ENCODE assay signal across 22 cellular contexts in the genomic region with DNA sequence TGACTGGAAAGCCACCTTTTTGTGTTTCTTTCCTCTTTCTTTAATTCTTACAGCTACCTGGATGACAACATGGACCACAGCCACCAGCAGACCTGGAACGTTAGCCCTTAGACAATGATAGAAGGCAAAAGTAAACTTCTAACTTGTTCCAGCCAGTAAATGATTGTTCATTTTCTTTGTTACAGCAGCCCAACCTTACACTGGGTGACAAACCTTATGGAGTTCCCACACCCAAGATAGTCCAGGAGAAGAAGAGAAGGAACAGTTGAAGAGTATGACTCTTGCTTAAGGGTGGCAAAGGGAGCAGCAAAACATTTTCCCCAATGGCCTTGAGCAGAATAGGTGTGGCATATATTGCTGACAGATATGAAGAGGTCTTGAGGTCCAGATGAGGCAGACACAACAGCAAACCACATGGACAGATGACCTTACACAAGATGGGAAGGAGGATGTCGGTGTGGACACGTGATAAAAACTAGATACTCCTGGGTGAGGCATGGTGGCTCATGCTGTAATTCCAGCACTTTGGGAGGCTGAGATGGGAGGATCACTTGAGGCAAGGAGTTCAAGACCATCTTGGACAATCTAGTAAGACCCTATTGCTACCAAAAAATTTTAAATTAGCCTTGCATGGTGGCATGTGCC. TPM values are rescaled to one million over a fixed set of nuclear protein-coding genes. Genes with fewer than 3 reads are reported as not detected.
DNase-seq lines count a peak whose midpoint lies in the region; ATAC-seq, FAIRE-seq and TF ChIP-seq lines count a peak whose summit lies in the region.
"Had no signal": no experiment of that assay in that cellular context is flagged by ENCODE, and none has a peak within 500 bp of the region (broad histone marks: within the 10 kb centered on the region; RNA-seq: fewer than 3 reads in every experiment).

No MANE protein-coding gene starts in this region.

- H3K9ac ChIP-seq in HepG2 (ENCODE audit: insufficient read depth, low read depth, low read length) = no peak overlapping the region
- H3K9ac ChIP-seq in GM12878 (ENCODE audit: control insufficient read depth, insufficient read depth, low read length) = no peak overlapping the region
- no peak overlapping the region for H3K9ac ChIP-seq in neural progenitor cell

- H3K36me3 ChIP-seq in HepG2 (replicated peaks in 1 of 2; ENCODE audit: control insufficient read depth in 1 of 2, insufficient read depth in 2 of 2, low read length in 2 of 2) (no peaks in the 10 kb centered on the region), right lobe of liver (no peaks in the 10 kb centered on the region), GM12878 (ENCODE audit: control insufficient read depth in 2 of 2, insufficient read depth in 2 of 2, low read length in 1 of 2) (no peaks in the 10 kb centered on the region), neural progenitor cell (no peaks in the 10 kb centered on the region)
- H3K36me3 ChIP-seq: MG63 had no signal

- TF ChIP-seq RAD21 in HepG2 (CRISPR knock-in tag; IDR thresholded peaks at IDR 0.05) (no peak), GM12878 (IDR thresholded peaks at IDR 0.05; ENCODE audit: insufficient read depth, low read depth, low read length) (no peak)

- H3K27me3 Mint-ChIP-seq in neural progenitor cell (ENCODE audit: insufficient read depth, low read depth) = no peaks in the 10 kb centered on the region

- H3K36me3 Mint-ChIP-seq in neural progenitor cell = no peaks in the 10 kb centered on the region

- no peak overlapping the region for H3K4me3 Mint-ChIP-seq in neural progenitor cell
- H3K4me3 Mint-ChIP-seq: CD8-positive, alpha-beta memory T cell had no signal

- intact Hi-C loops in HepG2 (cut with micrococcal nuclease; ENCODE audit: unreplicated experiment) = no loop called here
- intact Hi-C loops in right lobe of liver (cut with DNase I) = no loop called here
- intact Hi-C loops in GM12878 (cut with micrococcal nuclease; ENCODE audit: unreplicated experiment) = no loop called here
- intact Hi-C loops in lower leg skin (cut with DNase I; ENCODE audit: low total_unique reads) = no loop called here

- CTCF ChIA-PET in HepG2 (lab: Yijun Ruan, JAX; ENCODE audit: low intra/inter-chr PET ratio, low total read pairs) = no interaction called here
- CTCF ChIA-PET in GM12878 (lab: Yijun Ruan, JAX) = interaction anchor here (0.6 to 1.5 kb wide), 4 partner anchors 7 to 45 kb away, joined by 3 to 5 read pairs (median 3); a partner anchor contains a TSS

- POLR2A ChIA-PET in HepG2 (lab: Yijun Ruan, JAX) (interaction anchor here (1.6 kb wide), 1 partner anchor 12 kb away, joined by 4 read pairs; a partner anchor contains a TSS), GM12878 (lab: Charles Lee) (interaction anchor here (0.7 kb wide), 1 partner anchor 8 kb away, joined by 3 read pairs; no protein-coding TSS in a partner anchor)

- DNase-seq in HepG2 (ENCODE audit: low spot score) (no peak), right lobe of liver (no peak), GM12878 (ENCODE audit: low read depth, low spot score) (no peak), neural progenitor cell (ENCODE audit: low spot score) (no peak), lower leg skin (ENCODE audit: low spot score in 2 of 2) (no peak), COLO668 (lab: John Stamatoyannopoulos, UW; ENCODE audit: unreplicated experiment) (no peak)
- no peak for DNase-seq in activated naive CD4-positive, alpha-beta T cell treated with Interleukin-2 at 50 U/mL for 16 hours
- DNase-seq: 8988T; AML-193; CD8-positive, alpha-beta memory T cell; DMS79; GOT3; Kasumi-1; MG63; NCI-H1694 treated with DMSO at 0.1 percent for 48 hours; NCI-H2081 treated with DMSO at 0.1 percent for 48 hours; NCI-H2171 treated with DMSO at 0.1 percent for 48 hours; NCI-H526; SHP77 had no signal

- TF ChIP-seq EP300 in HepG2 (IDR thresholded peaks at IDR 0.05; ENCODE audit: low read depth in 2 of 2, low read length in 2 of 2) = no peak
- TF ChIP-seq EP300 in HepG2 (CRISPR knock-in tag; IDR thresholded peaks at IDR 0.05; ENCODE audit: borderline replicate concordance) = no peak
- TF ChIP-seq EP300 in GM12878 (IDR thresholded peaks at IDR 0.05; ENCODE audit: borderline replicate concordance in 1 of 2, control insufficient read depth in 1 of 2, low read depth in 2 of 2, low read length in 2 of 2) = no peak

- H3K27ac ChIP-seq in HepG2 (ENCODE audit: extremely low read length, insufficient read depth, low read length) (no peak overlapping the region), right lobe of liver (no peak overlapping the region), GM12878 (ENCODE audit: control insufficient read depth, insufficient read depth) (no peak overlapping the region), neural progenitor cell (no peak overlapping the region)
- H3K27ac ChIP-seq: C4-2B had no signal

- H4K20me1 ChIP-seq in HepG2 (ENCODE audit: insufficient read depth, low read length) (no peaks in the 10 kb centered on the region), GM12878 (ENCODE audit: control insufficient read depth, insufficient read depth) (no peaks in the 10 kb centered on the region), neural progenitor cell (ENCODE audit: low read depth) (no peaks in the 10 kb centered on the region)

- peaks cover 14% of the 10 kb centered on the region for H3K9me3 Mint-ChIP-seq in neural progenitor cell

- TF ChIP-seq POLR2A in HepG2 (IDR thresholded peaks at IDR 0.05; ENCODE audit: insufficient read depth in 1 of 2, low read depth in 2 of 2, low read length in 2 of 2) (no peak), right lobe of liver (IDR thresholded peaks at IDR 0.05) (no peak), GM12878 (IDR thresholded peaks at IDR 0.05; ENCODE audit: low read depth, low read length) (no peak), lower leg skin (IDR thresholded peaks at IDR 0.05) (no peak)

- RAD21 ChIA-PET in GM12878 (lab: Charles Lee; ENCODE audit: unreplicated experiment) = no interaction called here

- H3K79me2 ChIP-seq in HepG2 (ENCODE audit: insufficient read depth, low read length) (no peaks in the 10 kb centered on the region), GM12878 (ENCODE audit: control insufficient read depth, insufficient read depth, low read length) (no peaks in the 10 kb centered on the region), neural progenitor cell (ENCODE audit: low read depth) (no peaks in the 10 kb centered on the region)

- no peak for ATAC-seq in HepG2
- no peak for ATAC-seq in right lobe of liver
- ATAC-seq in GM12878 = no peak
- ATAC-seq in GM19467 (IDR thresholded peaks at IDR 0.05; ENCODE audit: unreplicated experiment) = no peak
- ATAC-seq: HCT116 had no signal

- no TSS peak for BruUV-seq in HepG2 (replicated peaks; lab: Mats Ljungman, UMichigan)
- BruUV-seq in GM12878 (replicated peaks; lab: Mats Ljungman, UMichigan) = no TSS peak

- peaks cover 7% of the 10 kb centered on the region for H3K4me1 Mint-ChIP-seq in neural progenitor cell
- H3K4me1 Mint-ChIP-seq: CD8-positive, alpha-beta memory T cell had no signal

- WGBS in HepG2 (ENCODE audit: low lambda C conversion rate) = 1% methylated on average over 3 of the region's 3 CpGs
- 80% methylated on average over 3 of the region's 3 CpGs for WGBS in right lobe of liver (ENCODE audit: insufficient coverage, low coverage, low lambda C conversion rate, missing lambda C conversion rate)
- 44% methylated on average over 3 of the region's 3 CpGs for WGBS in GM12878 (ENCODE audit: insufficient coverage, insufficient replicate concordance, low lambda C conversion rate, missing lambda C conversion rate)
- 89% methylated on average over 3 of the region's 3 CpGs for WGBS in lower leg skin, 2 donors

- TF ChIP-seq CTCF in HepG2 (CRISPR knock-in tag; IDR thresholded peaks at IDR 0.05) (no peak), right lobe of liver (IDR thresholded peaks at IDR 0.05) (no peak), GM12878 (IDR thresholded peaks at IDR 0.05 in 2 of 3, conservative IDR thresholded peaks at IDR 0.05 in 1 of 3; ENCODE audit: control insufficient read depth in 2 of 3, extremely low read depth in 1 of 3, insufficient read depth in 1 of 3, low read depth in 3 of 3, low read length in 3 of 3) (no peak), neural progenitor cell (IDR thresholded peaks at IDR 0.05) (no peak), lower leg skin (IDR thresholded peaks at IDR 0.05) (no peak)

- H3K9me3 ChIP-seq in HepG2 (ENCODE audit: low read length) (peaks cover 12% of the 10 kb centered on the region), right lobe of liver (no peaks in the 10 kb centered on the region), GM12878 (replicated peaks; ENCODE audit: control insufficient read depth, insufficient read depth, low read length) (peaks cover 6% of the 10 kb centered on the region; the same call in 2 of the 3 replicates), neural progenitor cell (ENCODE audit: low read depth) (no peaks in the 10 kb centered on the region)

- H3K4me1 ChIP-seq in HepG2 (ENCODE audit: insufficient read depth, low read length) = peaks cover 30% of the 10 kb centered on the region
- peaks cover 0 to 6% (median 0%) of the 10 kb centered on the region in 4 donors for H3K4me1 ChIP-seq in right lobe of liver
- H3K4me1 ChIP-seq in GM12878 (ENCODE audit: control insufficient read depth, insufficient read depth, low read length) = no peaks in the 10 kb centered on the region
- no peaks in the 10 kb centered on the region for H3K4me1 ChIP-seq in neural progenitor cell

- FAIRE-seq in HepG2 (lab: Jason Lieb, UNC) (no peak), GM12878 (lab: Jason Lieb, UNC) (peak; percentile 41)

- H3K27me3 ChIP-seq in HepG2 (ENCODE audit: control insufficient read depth in 1 of 2, insufficient read depth in 2 of 2, low read length in 2 of 2) (no peaks in the 10 kb centered on the region), right lobe of liver (no peaks in the 10 kb centered on the region), GM12878 (replicated peaks in 1 of 2; ENCODE audit: control insufficient read depth in 2 of 2, insufficient read depth in 2 of 2, low read length in 1 of 2) (no peaks in the 10 kb centered on the region; a peak in 1 of 4 replicates), neural progenitor cell (no peaks in the 10 kb centered on the region)
- H3K27me3 ChIP-seq: MG63 had no signal

- SMC1A ChIA-PET in GM12878 (lab: Charles Lee; ENCODE audit: uncharacterized antibody, unreplicated experiment) = interaction anchor here (0.7 kb wide), 1 partner anchor 12 kb away, joined by 3 read pairs; a partner anchor contains a TSS

- H3K4me2 ChIP-seq in HepG2 (ENCODE audit: low read depth, low read length) = no peak overlapping the region
- H3K4me2 ChIP-seq in GM12878 (ENCODE audit: control insufficient read depth, insufficient read depth) = no peak overlapping the region
- no peak overlapping the region for H3K4me2 ChIP-seq in neural progenitor cell

- H3F3A ChIP-seq in neural progenitor cell (ENCODE audit: low read depth) = no peaks in the 10 kb centered on the region

- no peak overlapping the region for H3K27ac Mint-ChIP-seq in neural progenitor cell

- H3K4me3 ChIP-seq in HepG2 (replicated peaks in 1 of 3; ENCODE audit: insufficient read depth in 1 of 3, low read depth in 2 of 3, low read length in 3 of 3) = no peak overlapping the region
- H3K4me3 ChIP-seq in right lobe of liver = no peak overlapping the region
- no peak overlapping the region for H3K4me3 ChIP-seq in GM12878
- no peak overlapping the region for H3K4me3 ChIP-seq in neural progenitor cell
- H3K4me3 ChIP-seq in lower leg skin (ENCODE audit: low read depth, poor library complexity, severe bottlenecking) = no peak overlapping the region
- H3K4me3 ChIP-seq: MG63 had no signal

- H2AFZ ChIP-seq in HepG2 (ENCODE audit: low read length) (no peak overlapping the region), GM12878 (ENCODE audit: control insufficient read depth, low read depth, low read length) (no peak overlapping the region), neural progenitor cell (replicated peaks) (peak overlapping the region; percentile 35)

- in situ Hi-C loops in HepG2 (cut with HindIII; ENCODE audit: extremely low pct_ligation_motif_present, low pct_unique_long_range_greater_than_20kb) (no loop called here), GM12878 (cut with MboI) (no loop called here)

RNA-seq across cellular contexts. Expression of a gene that starts 11.8 kb away (rescaled TPM):
- total RNA-seq in HepG2 (2016; rRNA removed; fragmentation: Illumina TruSeq; extraction: Trizol) (15.7 and 18.8 TPM in 2 replicates), right lobe of liver (1 to 10 TPM; 3.5 to 7.4 (median 4.9) TPM), GM12878 (2014; rRNA removed) (7.7 and 10.0 TPM in 2 replicates), GM12878 (2014; rRNA removed; fragmentation: Illumina TruSeq; extraction: Trizol) (6.7 and 9.0 TPM in 2 replicates), GM12878 (2021) (7.6 and 9.4 TPM in 2 replicates), neural progenitor cell (ENCODE audit: low replicate concordance) (13.6 and 28.2 TPM in 2 replicates), lower leg skin (10 to 100 TPM in 3 of 4 donors, 1 to 10 TPM in 1; 9.0 to 17.0 (median 14.2) TPM)
- total RNA-seq in HepG2 (2016; cell fraction: cytosol; rRNA removed; fragmentation: Illumina TruSeq; extraction: Trizol; ENCODE audit: low read depth) = 4.5 and 5.0 TPM in 2 replicates
- 15.9 and 19.6 TPM in 2 replicates for total RNA-seq in HepG2 (2016; cell fraction: insoluble cytoplasmic fraction; rRNA removed; fragmentation: Illumina TruSeq; extraction: Trizol)
- total RNA-seq in HepG2 (2016; cell fraction: membrane; rRNA removed; fragmentation: Illumina TruSeq; extraction: Trizol) = 11.5 and 13.7 TPM in 2 replicates
- 9.9 and 11.7 TPM in 2 replicates for total RNA-seq in HepG2 (2016; cell fraction: nucleus; rRNA removed; fragmentation: Illumina TruSeq; extraction: Trizol)
- polyA plus RNA-seq in HepG2 (2011; rRNA removed) (4.2 and 4.6 TPM in 2 replicates), GM12878 (2011; rRNA removed) (6.0 and 7.9 TPM in 2 replicates), GM12878 (2014; fragmentation: Illumina TruSeq; extraction: Trizol) (7.1 and 8.0 TPM in 2 replicates), GM12878 (2014; fragmentation: Nextera tagmentation; extraction: Ambion mirVana) (10 to 100 TPM in 1 of 2 experiments, 1 to 10 TPM in 1; 7.6 to 13.4 TPM), GM12878 (2014; rRNA removed) (4.7 and 5.4 TPM in 2 replicates), GM12878 (2016; fragmentation: Nextera tagmentation; extraction: Ambion mirVana) (10 to 100 TPM in 1 of 2 experiments, 1 to 10 TPM in 1; 6.8 to 11.1 TPM)
- polyA plus RNA-seq in HepG2 (2011; cell fraction: cytosol; rRNA removed) = 2.1 and 3.9 TPM in 2 replicates
- polyA plus RNA-seq in HepG2 (2011; cell fraction: nucleus; rRNA removed) = 4.1 and 5.8 TPM in 2 replicates
- 4.9 and 5.9 TPM in 2 replicates for polyA plus RNA-seq in HepG2 (2012)
- 1.9 and 2.3 TPM in 2 replicates for polyA plus RNA-seq in HepG2 (2016; cell fraction: cytosol; fragmentation: Illumina TruSeq; extraction: Trizol; ENCODE audit: low read depth)
- polyA plus RNA-seq in HepG2 (2016; cell fraction: insoluble cytoplasmic fraction; fragmentation: Illumina TruSeq; extraction: Trizol; ENCODE audit: low read depth) = 11.7 and 12.5 TPM in 2 replicates
- polyA plus RNA-seq in HepG2 (2016; cell fraction: membrane; fragmentation: Illumina TruSeq; extraction: Trizol; ENCODE audit: low read depth) = 2.9 and 4.4 TPM in 2 replicates
- polyA plus RNA-seq in HepG2 (2016; cell fraction: nucleus; fragmentation: Illumina TruSeq; extraction: Trizol; ENCODE audit: insufficient read depth, low read depth) = 14.7 and 19.0 TPM in 2 replicates
- 4.4 and 5.1 TPM in 2 replicates for polyA minus RNA-seq in HepG2 (2011; rRNA and poly(A)+ RNA removed; ENCODE audit: low replicate concordance)
- polyA minus RNA-seq in HepG2 (2011; cell fraction: cytosol; rRNA and poly(A)+ RNA removed) = 5.9 and 8.0 TPM in 2 replicates
- 10.9 and 18.0 TPM in 2 replicates for polyA minus RNA-seq in HepG2 (2011; cell fraction: nucleus; rRNA and poly(A)+ RNA removed)
- 4.8 and 6.7 TPM in 2 replicates for total RNA-seq in GM12878 (2013; cell fraction: nucleolus; rRNA removed)
- polyA plus RNA-seq in GM12878 (2011; ENCODE audit: low read depth) = 1.8 TPM
- 3.0 and 3.5 TPM in 2 replicates for polyA plus RNA-seq in GM12878 (2011; cell fraction: cytosol; rRNA removed)
- 3.5 and 4.0 TPM in 2 replicates for polyA plus RNA-seq in GM12878 (2011; cell fraction: nucleus; rRNA removed)
- 2.2 and 3.6 TPM in 2 replicates for polyA plus RNA-seq in GM12878 (2012)
- polyA minus RNA-seq in GM12878 (2011; rRNA and poly(A)+ RNA removed) = 4.8 and 8.4 TPM in 2 replicates
- 2.9 and 8.1 TPM in 2 replicates for polyA minus RNA-seq in GM12878 (2011; cell fraction: cytosol; rRNA and poly(A)+ RNA removed)
- polyA minus RNA-seq in GM12878 (2011; cell fraction: nucleus; rRNA and poly(A)+ RNA removed) = 3.0 and 4.0 TPM in 2 replicates

RNA-seq across cellular contexts. Expression of a gene that starts 42.0 kb away (rescaled TPM):
- total RNA-seq in HepG2 (2016; rRNA removed; fragmentation: Illumina TruSeq; extraction: Trizol) (6.1 and 13.2 TPM in 2 replicates), right lobe of liver (10 to 100 TPM in 5 of 6 experiments, 1 to 10 TPM in 1; 9.5 to 45.7 (median 33.2) TPM), GM12878 (2014; rRNA removed) (79.4 and 89.5 TPM in 2 replicates), GM12878 (2014; rRNA removed; fragmentation: Illumina TruSeq; extraction: Trizol) (30.1 and 35.1 TPM in 2 replicates), GM12878 (2021) (70.3 and 81.4 TPM in 2 replicates), neural progenitor cell (ENCODE audit: low replicate concordance) (2.4 and 7.2 TPM in 2 replicates), lower leg skin (10 to 100 TPM; 11.8 to 21.4 (median 17.2) TPM)
- total RNA-seq in HepG2 (2016; cell fraction: cytosol; rRNA removed; fragmentation: Illumina TruSeq; extraction: Trizol; ENCODE audit: low read depth) = 2.7 and 3.0 TPM in 2 replicates
- total RNA-seq in HepG2 (2016; cell fraction: insoluble cytoplasmic fraction; rRNA removed; fragmentation: Illumina TruSeq; extraction: Trizol) = 7.4 and 12.7 TPM in 2 replicates
- total RNA-seq in HepG2 (2016; cell fraction: membrane; rRNA removed; fragmentation: Illumina TruSeq; extraction: Trizol) = 3.2 and 3.3 TPM in 2 replicates
- 8.4 and 10.6 TPM in 2 replicates for total RNA-seq in HepG2 (2016; cell fraction: nucleus; rRNA removed; fragmentation: Illumina TruSeq; extraction: Trizol)
- polyA plus RNA-seq in HepG2 (2011; rRNA removed) (12.9 and 21.8 TPM in 2 replicates), GM12878 (2011; rRNA removed) (81.1 and 113 TPM in 2 replicates), GM12878 (2014; fragmentation: Illumina TruSeq; extraction: Trizol) (36.6 and 41.3 TPM in 2 replicates), GM12878 (2014; fragmentation: Nextera tagmentation; extraction: Ambion mirVana) (10 to 100 TPM in 1 of 2 experiments, 1 to 10 TPM in 1; 5.6 to 21.0 TPM), GM12878 (2014; rRNA removed) (63.9 and 67.7 TPM in 2 replicates), GM12878 (2016; fragmentation: Nextera tagmentation; extraction: Ambion mirVana) (100 to 1,000 TPM in 1 of 2 experiments, 10 to 100 TPM in 1; 97.0 to 123 TPM)
- polyA plus RNA-seq in HepG2 (2011; cell fraction: cytosol; rRNA removed) = 18.2 and 23.3 TPM in 2 replicates
- polyA plus RNA-seq in HepG2 (2011; cell fraction: nucleus; rRNA removed) = 6.3 and 11.3 TPM in 2 replicates
- polyA plus RNA-seq in HepG2 (2012) = 10.8 and 16.9 TPM in 2 replicates
- 2.0 and 3.3 TPM in 2 replicates for polyA plus RNA-seq in HepG2 (2016; cell fraction: cytosol; fragmentation: Illumina TruSeq; extraction: Trizol; ENCODE audit: low read depth)
- polyA plus RNA-seq in HepG2 (2016; cell fraction: insoluble cytoplasmic fraction; fragmentation: Illumina TruSeq; extraction: Trizol; ENCODE audit: low read depth) = 5.6 and 6.9 TPM in 2 replicates
- polyA plus RNA-seq in HepG2 (2016; cell fraction: membrane; fragmentation: Illumina TruSeq; extraction: Trizol; ENCODE audit: low read depth) = 3.2 and 3.9 TPM in 2 replicates
- polyA plus RNA-seq in HepG2 (2016; cell fraction: nucleus; fragmentation: Illumina TruSeq; extraction: Trizol; ENCODE audit: insufficient read depth, low read depth) = 12.0 and 16.6 TPM in 2 replicates
- 7.1 and 42.2 TPM in 2 replicates for polyA minus RNA-seq in HepG2 (2011; rRNA and poly(A)+ RNA removed; ENCODE audit: low replicate concordance)
- polyA minus RNA-seq in HepG2 (2011; cell fraction: cytosol; rRNA and poly(A)+ RNA removed) = 4.4 and 7.3 TPM in 2 replicates
- polyA minus RNA-seq in HepG2 (2011; cell fraction: nucleus; rRNA and poly(A)+ RNA removed) = 1.3 and 1.4 TPM in 2 replicates
- total RNA-seq in GM12878 (2013; cell fraction: nucleolus; rRNA removed) = 20.9 and 21.2 TPM in 2 replicates
- polyA plus RNA-seq in GM12878 (2011; ENCODE audit: low read depth) = 41.1 TPM
- 134 and 138 TPM in 2 replicates for polyA plus RNA-seq in GM12878 (2011; cell fraction: cytosol; rRNA removed)
- polyA plus RNA-seq in GM12878 (2011; cell fraction: nucleus; rRNA removed) = 40.8 and 41.8 TPM in 2 replicates
- polyA plus RNA-seq in GM12878 (2012) = 76.1 and 123 TPM in 2 replicates
- polyA minus RNA-seq in GM12878 (2011; rRNA and poly(A)+ RNA removed) = 19.2 and 36.0 TPM in 2 replicates
- 26.6 and 31.1 TPM in 2 replicates for polyA minus RNA-seq in GM12878 (2011; cell fraction: cytosol; rRNA and poly(A)+ RNA removed)
- 6.8 and 7.5 TPM in 2 replicates for polyA minus RNA-seq in GM12878 (2011; cell fraction: nucleus; rRNA and poly(A)+ RNA removed)

RNA-seq across cellular contexts. Expression of a gene that starts 59.0 kb away (rescaled TPM):
- total RNA-seq in HepG2 (2016; rRNA removed; fragmentation: Illumina TruSeq; extraction: Trizol) = 16.3 and 19.7 TPM in 2 replicates
- 3.5 and 6.0 TPM in 2 replicates for total RNA-seq in HepG2 (2016; cell fraction: cytosol; rRNA removed; fragmentation: Illumina TruSeq; extraction: Trizol; ENCODE audit: low read depth)
- 15.4 and 19.3 TPM in 2 replicates for total RNA-seq in HepG2 (2016; cell fraction: insoluble cytoplasmic fraction; rRNA removed; fragmentation: Illumina TruSeq; extraction: Trizol)
- 9.4 and 9.7 TPM in 2 replicates for total RNA-seq in HepG2 (2016; cell fraction: membrane; rRNA removed; fragmentation: Illumina TruSeq; extraction: Trizol)
- total RNA-seq in HepG2 (2016; cell fraction: nucleus; rRNA removed; fragmentation: Illumina TruSeq; extraction: Trizol) = 10.7 and 14.4 TPM in 2 replicates
- 6.3 and 9.0 TPM in 2 replicates for polyA plus RNA-seq in HepG2 (2011; rRNA removed)
- 3.5 and 5.7 TPM in 2 replicates for polyA plus RNA-seq in HepG2 (2011; cell fraction: cytosol; rRNA removed)
- polyA plus RNA-seq in HepG2 (2011; cell fraction: nucleus; rRNA removed) = 8.7 and 14.1 TPM in 2 replicates
- polyA plus RNA-seq in HepG2 (2012) = 11.4 and 13.1 TPM in 2 replicates
- 1.6 and 1.8 TPM in 2 replicates for polyA plus RNA-seq in HepG2 (2016; cell fraction: cytosol; fragmentation: Illumina TruSeq; extraction: Trizol; ENCODE audit: low read depth)
- 18.0 and 18.9 TPM in 2 replicates for polyA plus RNA-seq in HepG2 (2016; cell fraction: insoluble cytoplasmic fraction; fragmentation: Illumina TruSeq; extraction: Trizol; ENCODE audit: low read depth)
- 4.6 and 5.0 TPM in 2 replicates for polyA plus RNA-seq in HepG2 (2016; cell fraction: membrane; fragmentation: Illumina TruSeq; extraction: Trizol; ENCODE audit: low read depth)
- polyA plus RNA-seq in HepG2 (2016; cell fraction: nucleus; fragmentation: Illumina TruSeq; extraction: Trizol; ENCODE audit: insufficient read depth, low read depth) = 21.7 and 23.0 TPM in 2 replicates
- 1.8 and 4.2 TPM in 2 replicates for polyA minus RNA-seq in HepG2 (2011; rRNA and poly(A)+ RNA removed; ENCODE audit: low replicate concordance)
- polyA minus RNA-seq in HepG2 (2011; cell fraction: cytosol; rRNA and poly(A)+ RNA removed) = 4.3 and 9.0 TPM in 2 replicates
- 14.3 and 21.3 TPM in 2 replicates for polyA minus RNA-seq in HepG2 (2011; cell fraction: nucleus; rRNA and poly(A)+ RNA removed)
- 10 to 100 TPM; 15.2 to 32.7 (median 19.5) TPM for total RNA-seq in right lobe of liver
- total RNA-seq in GM12878 (2013; cell fraction: nucleolus; rRNA removed) = 74.7 and 75.4 TPM in 2 replicates
- 29.9 and 32.7 TPM in 2 replicates for total RNA-seq in GM12878 (2014; rRNA removed)
- 29.4 and 33.6 TPM in 2 replicates for total RNA-seq in GM12878 (2014; rRNA removed; fragmentation: Illumina TruSeq; extraction: Trizol)
- total RNA-seq in GM12878 (2021) = 24.5 and 29.3 TPM in 2 replicates
- 9.5 TPM for polyA plus RNA-seq in GM12878 (2011; ENCODE audit: low read depth)
- 22.5 and 29.6 TPM in 2 replicates for polyA plus RNA-seq in GM12878 (2011; rRNA removed)
- polyA plus RNA-seq in GM12878 (2011; cell fraction: cytosol; rRNA removed) = 11.0 and 12.8 TPM in 2 replicates
- 28.9 and 31.3 TPM in 2 replicates for polyA plus RNA-seq in GM12878 (2011; cell fraction: nucleus; rRNA removed)
- polyA plus RNA-seq in GM12878 (2012) = 18.1 and 21.7 TPM in 2 replicates
- 35.0 and 44.5 TPM in 2 replicates for polyA plus RNA-seq in GM12878 (2014; fragmentation: Illumina TruSeq; extraction: Trizol)
- 10 to 100 TPM; 23.5 to 26.9 TPM for polyA plus RNA-seq in GM12878 (2014; fragmentation: Nextera tagmentation; extraction: Ambion mirVana)
- polyA plus RNA-seq in GM12878 (2014; rRNA removed) = 19.2 and 30.1 TPM in 2 replicates
- 10 to 100 TPM; 20.2 to 25.5 TPM for polyA plus RNA-seq in GM12878 (2016; fragmentation: Nextera tagmentation; extraction: Ambion mirVana)
- 19.5 and 23.7 TPM in 2 replicates for polyA minus RNA-seq in GM12878 (2011; rRNA and poly(A)+ RNA removed)
- polyA minus RNA-seq in GM12878 (2011; cell fraction: cytosol; rRNA and poly(A)+ RNA removed) = 4.8 and 9.4 TPM in 2 replicates
- polyA minus RNA-seq in GM12878 (2011; cell fraction: nucleus; rRNA and poly(A)+ RNA removed) = 10.8 and 12.6 TPM in 2 replicates
- total RNA-seq in neural progenitor cell (ENCODE audit: low replicate concordance) = 16.0 and 24.1 TPM in 2 replicates
- total RNA-seq in lower leg skin = 100 to 1,000 TPM in 1 of 4 donors, 10 to 100 TPM in 3; 58.7 to 115 (median 69.8) TPM
